8 cellular contexts compared by ENCODE assay signal in genomic region chr9:137129089-137129455, GRCh38. TPM values are rescaled to one million over a fixed set of nuclear protein-coding genes. Genes with fewer than 3 reads are reported as not detected.
A peak's percentile ranks its signal among the peaks of the same experiment; 100 is the strongest.
DNase-seq lines count a peak whose midpoint lies in the region; ATAC-seq and TF ChIP-seq lines count a peak whose summit lies in the region.

No MANE protein-coding gene starts in this region.

- peaks cover 11% of the 10 kb centered on the region for H3F3A ChIP-seq in Loucy (ENCODE audit: low read depth)

- no peaks in the 10 kb centered on the region for H4K20me1 ChIP-seq in Loucy (ENCODE audit: insufficient read depth, low read length, poor library complexity, severe bottlenecking)

- H3K36me3 ChIP-seq in Loucy (ENCODE audit: insufficient read depth, low read length) (no peaks in the 10 kb centered on the region), colonic mucosa (no peaks in the 10 kb centered on the region), mesodermal cell (ENCODE audit: control insufficient read depth, insufficient read depth, low read length) (peaks cover 2% of the 10 kb centered on the region), aorta (ENCODE audit: control insufficient read depth in 1 of 2, insufficient read depth in 2 of 2, low read length in 1 of 2) (no peaks in the 10 kb centered on the region)

- H3K9me3 ChIP-seq in Loucy (ENCODE audit: insufficient read depth, low read depth, low read length), result no peaks in the 10 kb centered on the region
- H3K9me3 ChIP-seq in colonic mucosa, result no peaks in the 10 kb centered on the region
- H3K9me3 ChIP-seq in mesodermal cell (ENCODE audit: control insufficient read depth, low read length), result no peaks in the 10 kb centered on the region
- no peaks in the 10 kb centered on the region for H3K9me3 ChIP-seq in aorta (ENCODE audit: control insufficient read depth, low read length)

- H3K27ac ChIP-seq in colonic mucosa (peak overlapping the region; percentile 40), mesodermal cell (ENCODE audit: low read depth, low read length, severe bottlenecking) (peak overlapping the region; percentile 29), aorta (ENCODE audit: low read depth in 1 of 2, low read length in 2 of 2) (no peak overlapping the region)

- DNase-seq in activated naive CD4-positive, alpha-beta T cell treated with anti-CD3 and anti-CD28 coated beads for 36 hours, result no peak
- DNase-seq in activated naive CD4-positive, alpha-beta T cell (lab: John Stamatoyannopoulos, UW), result no peak
- DNase-seq in colonic mucosa, result peak; percentile 33
- DNase-seq in aorta, result no peak
- DNase-seq in NCI-H226, result no peak
- DNase-seq in AML-193 (lab: John Stamatoyannopoulos, UW), result no peak

- no peaks in the 10 kb centered on the region for H3K27me3 ChIP-seq in Loucy (ENCODE audit: insufficient read depth, low read length, poor library complexity, severe bottlenecking)
- no peaks in the 10 kb centered on the region for H3K27me3 ChIP-seq in colonic mucosa
- no peaks in the 10 kb centered on the region for H3K27me3 ChIP-seq in aorta (ENCODE audit: control insufficient read depth in 1 of 2, insufficient read depth in 2 of 2, low read length in 1 of 2)

- TF ChIP-seq CTCF in Loucy (conservative IDR thresholded peaks at IDR 0.05; ENCODE audit: low read length), result no peak
- TF ChIP-seq CTCF in colonic mucosa (IDR thresholded peaks at IDR 0.05), result no peak

- H2AFZ ChIP-seq in Loucy (ENCODE audit: low read length), result peak overlapping the region; percentile 98

- H3K4me3 ChIP-seq in Loucy (ENCODE audit: low read length, poor library complexity, severe bottlenecking) (peak overlapping the region; percentile 85), colonic mucosa (peak overlapping the region; percentile 66), mesodermal cell (ENCODE audit: extremely low read depth, insufficient read depth, low read length, poor library complexity, severe bottlenecking) (peak overlapping the region; percentile 77), aorta (ENCODE audit: low read length in 2 of 2) (peak overlapping the region; percentile 14 to 35)

- H3K4me1 ChIP-seq in Loucy (ENCODE audit: insufficient read depth, low read length, poor library complexity, severe bottlenecking) (peaks cover 26% of the 10 kb centered on the region), colonic mucosa (peaks cover 6% of the 10 kb centered on the region), mesodermal cell (ENCODE audit: control insufficient read depth, insufficient read depth, low read length, poor library complexity, severe bottlenecking) (peaks cover 17% of the 10 kb centered on the region), aorta (ENCODE audit: control insufficient read depth in 1 of 2, insufficient read depth in 2 of 2, low read length in 2 of 2) (no peaks in the 10 kb centered on the region)

- H3K79me2 ChIP-seq in Loucy (ENCODE audit: insufficient read depth, low read length), result peaks cover 28% of the 10 kb centered on the region

- CTCF ChIA-PET in activated naive CD4-positive, alpha-beta T cell treated with anti-CD3 and anti-CD28 coated beads for 36 hours (lab: Charles Lee), result interaction anchor here (0.9 to 1.8 kb wide), 7 partner anchors 11 to 236 kb away, joined by 3 to 10 read pairs (median 4); no protein-coding TSS in a partner anchor

- H3K4me3 Mint-ChIP-seq in activated naive CD4-positive, alpha-beta T cell treated with anti-CD3 and anti-CD28 coated beads for 36 hours, result peak overlapping the region; percentile 91

- H3K9me2 ChIP-seq in Loucy (replicated peaks; ENCODE audit: low read depth, low read length), result no peaks in the 10 kb centered on the region

- H3K27me3 Mint-ChIP-seq in activated naive CD4-positive, alpha-beta T cell treated with anti-CD3 and anti-CD28 coated beads for 36 hours (ENCODE audit: low read depth), result peaks cover 3% of the 10 kb centered on the region

- WGBS in mesodermal cell (ENCODE audit: insufficient coverage in 2 of 2), 2 experiments, result 10 to 11% methylated on average over 14 to 17 of the region's 26 CpGs
- 4 to 8% methylated on average over 26 of the region's 26 CpGs for WGBS in aorta, 2 donors

- H3K9me3 Mint-ChIP-seq in activated naive CD4-positive, alpha-beta T cell treated with anti-CD3 and anti-CD28 coated beads for 36 hours, result no peaks in the 10 kb centered on the region

- H3K4me2 ChIP-seq in Loucy (ENCODE audit: low read depth, low read length, poor library complexity, severe bottlenecking), result peak overlapping the region; percentile 100

- intact Hi-C loops in activated naive CD4-positive, alpha-beta T cell treated with anti-CD3 and anti-CD28 coated beads for 36 hours (cut with micrococcal nuclease), result loop anchor here (1.0 to 5.0 kb wide), 8 partner anchors 22 to 112 kb away; partner anchors contain the start of genes ANAPC2, LRRC26, MAN1B1 and NPDC1
- intact Hi-C loops in colonic mucosa (cut with DNase I) (no loop called here), aorta (cut with DNase I) (no loop called here)

- ATAC-seq in aorta (ENCODE audit: low FRiP score), result peak; percentile 36

- H3K27ac Mint-ChIP-seq in activated naive CD4-positive, alpha-beta T cell treated with anti-CD3 and anti-CD28 coated beads for 36 hours, result peak overlapping the region; percentile 90

- H3K4me1 Mint-ChIP-seq in activated naive CD4-positive, alpha-beta T cell treated with anti-CD3 and anti-CD28 coated beads for 36 hours (ENCODE audit: low read depth), result peaks cover 17% of the 10 kb centered on the region

- peaks cover 7% of the 10 kb centered on the region for H3K36me3 Mint-ChIP-seq in activated naive CD4-positive, alpha-beta T cell treated with anti-CD3 and anti-CD28 coated beads for 36 hours (ENCODE audit: low read depth)

- H3K9ac ChIP-seq in Loucy (ENCODE audit: low read depth, low read length, poor library complexity, severe bottlenecking) (peak overlapping the region; percentile 95), colonic mucosa (ENCODE audit: low read depth in 2 of 2, low read length in 2 of 2) (peak overlapping the region; percentile 72)

RNA-seq across cellular contexts. Expression of gene GRIN1, which starts 9.9 kb away (rescaled TPM):
- total RNA-seq in activated naive CD4-positive, alpha-beta T cell treated with anti-CD3 and anti-CD28 coated beads for 36 hours, result under 1 TPM in 1 of 2 experiments, not detected in 1; 0.35 TPM
- total RNA-seq in colonic mucosa, result under 1 TPM; 0.47 to 0.93 TPM
- not detected for polyA plus RNA-seq in mesodermal cell (2013, experiment 1 of 2)
- polyA plus RNA-seq in mesodermal cell (2013, experiment 2 of 2), result not detected
- not detected for total RNA-seq in aorta
- not detected for polyA plus RNA-seq in aorta

RNA-seq across cellular contexts. Expression of gene DPP7, which starts 14.5 kb away (rescaled TPM):
- total RNA-seq in activated naive CD4-positive, alpha-beta T cell treated with anti-CD3 and anti-CD28 coated beads for 36 hours, result 100 to 1,000 TPM; 162 to 167 TPM
- total RNA-seq in colonic mucosa, result 10 to 100 TPM; 46.2 to 52.5 TPM
- polyA plus RNA-seq in mesodermal cell (2013, experiment 1 of 2), result 39.7 TPM
- 31.8 TPM for polyA plus RNA-seq in mesodermal cell (2013, experiment 2 of 2)
- total RNA-seq in aorta, result 100 to 1,000 TPM in 1 of 2 donors, 10 to 100 TPM in 1; 97.4 to 153 TPM
- 100 to 1,000 TPM in 1 of 2 donors, 10 to 100 TPM in 1; 98.8 to 598 TPM for polyA plus RNA-seq in aorta

RNA-seq across cellular contexts. Expression of gene LRRC26, which starts 40.8 kb away (rescaled TPM):
- not detected for total RNA-seq in activated naive CD4-positive, alpha-beta T cell treated with anti-CD3 and anti-CD28 coated beads for 36 hours
- total RNA-seq in colonic mucosa (10 to 100 TPM; 64.6 to 95.8 TPM), aorta (not detected)
- not detected for polyA plus RNA-seq in mesodermal cell (2013, experiment 1 of 2)
- polyA plus RNA-seq in mesodermal cell (2013, experiment 2 of 2), result not detected
- polyA plus RNA-seq in aorta, result not detected

RNA-seq across cellular contexts. Expression of gene MAN1B1, which starts 42.3 kb away (rescaled TPM):
- 10 to 100 TPM; 18.7 to 18.9 TPM for total RNA-seq in activated naive CD4-positive, alpha-beta T cell treated with anti-CD3 and anti-CD28 coated beads for 36 hours
- total RNA-seq in colonic mucosa, result 10 to 100 TPM; 43.5 to 52.6 TPM
- polyA plus RNA-seq in mesodermal cell (2013, experiment 1 of 2), result 55.1 TPM
- polyA plus RNA-seq in mesodermal cell (2013, experiment 2 of 2), result 46.1 TPM
- total RNA-seq in aorta, result 10 to 100 TPM; 28.4 to 52.2 TPM
- polyA plus RNA-seq in aorta, result 100 to 1,000 TPM in 1 of 2 donors, 10 to 100 TPM in 1; 21.2 to 104 TPM

RNA-seq across cellular contexts. Expression of gene TMEM210, which starts 42.8 kb away (rescaled TPM):
- total RNA-seq in activated naive CD4-positive, alpha-beta T cell treated with anti-CD3 and anti-CD28 coated beads for 36 hours, result not detected
- total RNA-seq in colonic mucosa, result under 1 TPM in 1 of 2 donors, not detected in 1; 0.67 TPM
- polyA plus RNA-seq in mesodermal cell (2013, experiment 1 of 2), result not detected
- not detected for polyA plus RNA-seq in mesodermal cell (2013, experiment 2 of 2)
- total RNA-seq in aorta, result not detected
- polyA plus RNA-seq in aorta, result not detected

Comparison
In these comparisons a context has a peak if more than half of its experiments do, and no peak if none do; other contexts are left out.
1. H3K4me3 ChIP-seq: peak in every context shown above with its lines; median percentile 85 in Loucy; 77 in mesodermal cell; 66 in colonic mucosa; 24 in aorta.
2. H3K27ac ChIP-seq: peak in colonic mucosa (single experiment) and mesodermal cell (single experiment); none in aorta (0 of 2).
3. RNA of gene LRRC26, which starts 40.8 kb away (total RNA-seq): 64.6 to 95.8 TPM in colonic mucosa; not detected in activated naive CD4-positive, alpha-beta T cell treated with anti-CD3 and anti-CD28 coated beads for 36 hours and not detected in aorta; every median in the first group is over 10 times any median in the second.